2 cellular contexts compared by ENCODE assay signal in genomic region chr11:129930306-129930705, GRCh38.
TF ChIP-seq lines count a peak whose summit lies in the region.

No MANE protein-coding gene starts in this region.

TF ChIP-seq in IMR-90, 13 proteins besides CTCF, POLR2A, EP300 and RAD21 (continued from another document):
- TF ChIP-seq ELK1 (IDR thresholded peaks at IDR 0.05; ENCODE audit: borderline replicate concordance, low read depth, low read length) = no peak
- TF ChIP-seq USF2 (IDR thresholded peaks at IDR 0.05; ENCODE audit: low read depth, low read length) = no peak
- no peak for TF ChIP-seq NFE2L2 (IDR thresholded peaks at IDR 0.05; ENCODE audit: low read depth, low read length)

TF ChIP-seq in SK-N-SH treated with all-trans-retinoic acid at 6 μM for 48 hours, 23 proteins besides CTCF, POLR2A, EP300 and RAD21:
- no peak for TF ChIP-seq TSHZ2 (CRISPR knock-in tag; IDR thresholded peaks at IDR 0.05)
TF ChIP-seq in SK-N-SH treated with all-trans-retinoic acid at 6 μM for 48 hours: peak in this region for 0.
